11 cellular contexts compared by ENCODE assay signal in the genomic region with DNA sequence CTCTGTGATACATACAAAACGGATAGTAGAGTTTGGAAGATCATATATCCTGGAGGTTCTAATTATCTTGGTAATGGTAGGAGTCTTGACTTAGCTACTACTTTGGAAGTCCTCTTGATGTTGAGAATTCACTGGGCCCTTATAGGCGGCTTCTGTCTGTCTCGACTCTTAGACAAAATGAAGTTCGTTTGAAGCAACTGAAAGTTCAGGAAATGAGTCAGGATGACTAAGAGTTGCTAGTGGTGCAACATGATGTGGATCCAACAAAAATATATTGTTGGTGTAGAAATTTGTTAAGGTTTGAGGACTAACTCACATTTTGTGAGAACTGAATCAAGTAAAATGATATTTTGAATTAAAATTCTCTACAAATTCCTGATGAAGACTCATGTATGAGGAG.
A peak's percentile ranks its signal among the peaks of the same experiment; 100 is the strongest.
DNase-seq lines count a peak whose midpoint lies in the region; ATAC-seq, FAIRE-seq and TF ChIP-seq lines count a peak whose summit lies in the region.
"Had no signal": no experiment of that assay in that cellular context is flagged by ENCODE, and none has a peak within 500 bp of the region (broad histone marks: within the 10 kb centered on the region; RNA-seq: fewer than 3 reads in every experiment).

No MANE protein-coding gene starts in this region.

- H3K36me3 Mint-ChIP-seq in activated T-cell treated with anti-CD3 and anti-CD28 coated beads, Interleukin-2, amount 50 U/mL, for 72 hours (ENCODE audit: insufficient read depth in 2 of 2), result peaks cover 2 to 4% of the 10 kb centered on the region in 2 donors
- no peaks in the 10 kb centered on the region for H3K36me3 Mint-ChIP-seq in activated T-cell treated with anti-CD3 and anti-CD28 coated beads, Interleukin-2, amount 50 U/mL, for 4 hours (ENCODE audit: insufficient read depth)

- H3K4me3 ChIP-seq in dorsolateral prefrontal cortex, result no peak overlapping the region
- H3K4me3 ChIP-seq: BLaER1, prostate gland had no signal

- H3K4me1 Mint-ChIP-seq in activated T-cell treated with anti-CD3 and anti-CD28 coated beads, Interleukin-2, amount 50 U/mL, for 72 hours (ENCODE audit: low read depth), result peaks cover 8% of the 10 kb centered on the region
- H3K4me1 Mint-ChIP-seq in activated T-cell treated with anti-CD3 and anti-CD28 coated beads, Interleukin-2, amount 50 U/mL, for 4 hours (ENCODE audit: low read depth), result no peaks in the 10 kb centered on the region

- intact Hi-C loops in dorsolateral prefrontal cortex (cut with DNase I), result no loop called here

- no peak for FAIRE-seq in urothelium cell line (lab: Jason Lieb, UNC)
- FAIRE-seq: GM12892 had no signal

- H3K27ac ChIP-seq in dorsolateral prefrontal cortex, result peak overlapping the region in 1 of 59 donors; percentile 18
- H3K27ac ChIP-seq: BLaER1, prostate gland had no signal

- DNase-seq in activated T-cell treated with anti-CD3 and anti-CD28 coated beads, Interleukin-2, amount 50 U/mL, for 72 hours, result no peak
- no peak for DNase-seq in activated T-cell treated with anti-CD3 and anti-CD28 coated beads, Interleukin-2, amount 50 U/mL, for 4 hours
- peak; percentile 53 for DNase-seq in fibroblast of the conjunctiva (ENCODE audit: low read depth)
- peak; percentile 48 for DNase-seq in urothelium cell line (ENCODE audit: low spot score)
- no peak for DNase-seq in dorsolateral prefrontal cortex

- no peak for TF ChIP-seq CTCF in dorsolateral prefrontal cortex (IDR thresholded peaks at IDR 0.05 in 54 of 56, conservative IDR thresholded peaks at IDR 0.05 in 2 of 56; ENCODE audit: low read depth in 1 of 56, partially characterized antibody in 56 of 56)

- no peak overlapping the region for H3K4me3 Mint-ChIP-seq in activated T-cell treated with anti-CD3 and anti-CD28 coated beads, Interleukin-2, amount 50 U/mL, for 72 hours
- no peak overlapping the region for H3K4me3 Mint-ChIP-seq in activated T-cell treated with anti-CD3 and anti-CD28 coated beads, Interleukin-2, amount 50 U/mL, for 4 hours

- no peaks in the 10 kb centered on the region for H3K27me3 ChIP-seq in dorsolateral prefrontal cortex
- H3K27me3 ChIP-seq: BLaER1 had no signal

- ATAC-seq in activated T-cell treated with anti-CD3 and anti-CD28 coated beads, Interleukin-2, amount 50 U/mL, for 72 hours (replicated peaks in 1 of 2), result peak; percentile 67 to 73
- ATAC-seq in activated T-cell treated with anti-CD3 and anti-CD28 coated beads, Interleukin-2, amount 50 U/mL, for 4 hours, result no peak
- ATAC-seq in SK-N-SH treated with all-trans-retinoic acid at 6 μM for 48 hours, result peak; percentile 73; the same call in 2 of the 3 replicates
- ATAC-seq in GM21723 (IDR thresholded peaks at IDR 0.05; ENCODE audit: unreplicated experiment), result no peak
- ATAC-seq in GM18498 (IDR thresholded peaks at IDR 0.05; ENCODE audit: unreplicated experiment), result no peak

- no peaks in the 10 kb centered on the region for H3K27me3 Mint-ChIP-seq in activated T-cell treated with anti-CD3 and anti-CD28 coated beads, Interleukin-2, amount 50 U/mL, for 72 hours (ENCODE audit: low read depth)
- H3K27me3 Mint-ChIP-seq in activated T-cell treated with anti-CD3 and anti-CD28 coated beads, Interleukin-2, amount 50 U/mL, for 4 hours (ENCODE audit: low read depth), result no peaks in the 10 kb centered on the region

- peaks cover 7 to 14% of the 10 kb centered on the region in 2 donors for H3K9me3 Mint-ChIP-seq in activated T-cell treated with anti-CD3 and anti-CD28 coated beads, Interleukin-2, amount 50 U/mL, for 72 hours
- peaks cover 8% of the 10 kb centered on the region for H3K9me3 Mint-ChIP-seq in activated T-cell treated with anti-CD3 and anti-CD28 coated beads, Interleukin-2, amount 50 U/mL, for 4 hours

- H3K27ac Mint-ChIP-seq in activated T-cell treated with anti-CD3 and anti-CD28 coated beads, Interleukin-2, amount 50 U/mL, for 72 hours, result no peak overlapping the region

TF ChIP-seq in SK-N-SH treated with all-trans-retinoic acid at 6 μM for 48 hours, 23 proteins besides CTCF, POLR2A, EP300 and RAD21:
- TF ChIP-seq SNAI2 (CRISPR knock-in tag; IDR thresholded peaks at IDR 0.05) (no peak), TOX (CRISPR knock-in tag; IDR thresholded peaks at IDR 0.05; ENCODE audit: borderline replicate concordance) (0 out of 2 replicates have a peak, but pooled peaks have one; percentile 45), GLIS3 (CRISPR knock-in tag; IDR thresholded peaks at IDR 0.05) (no peak), ISL1 (CRISPR knock-in tag; IDR thresholded peaks at IDR 0.05) (no peak), CSDC2 (CRISPR knock-in tag; IDR thresholded peaks at IDR 0.05) (no peak), ZNF565 (CRISPR knock-in tag; conservative IDR thresholded peaks at IDR 0.05; ENCODE audit: low read depth) (no peak)
- TF ChIP-seq, protein P1, sequence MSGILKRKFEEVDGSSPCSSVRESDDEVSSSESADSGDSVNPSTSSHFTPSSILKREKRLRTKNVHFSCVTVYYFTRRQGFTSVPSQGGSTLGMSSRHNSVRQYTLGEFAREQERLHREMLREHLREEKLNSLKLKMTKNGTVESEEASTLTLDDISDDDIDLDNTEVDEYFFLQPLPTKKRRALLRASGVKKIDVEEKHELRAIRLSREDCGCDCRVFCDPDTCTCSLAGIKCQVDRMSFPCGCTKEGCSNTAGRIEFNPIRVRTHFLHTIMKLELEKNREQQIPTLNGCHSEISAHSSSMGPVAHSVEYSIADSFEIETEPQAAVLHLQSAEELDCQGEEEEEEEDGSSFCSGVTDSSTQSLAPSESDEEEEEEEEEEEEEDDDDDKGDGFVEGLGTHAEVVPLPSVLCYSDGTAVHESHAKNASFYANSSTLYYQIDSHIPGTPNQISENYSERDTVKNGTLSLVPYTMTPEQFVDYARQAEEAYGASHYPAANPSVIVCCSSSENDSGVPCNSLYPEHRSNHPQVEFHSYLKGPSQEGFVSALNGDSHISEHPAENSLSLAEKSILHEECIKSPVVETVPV (CRISPR knock-in tag; IDR thresholded peaks at IDR 0.05), result no peak
- TF ChIP-seq, protein P2, sequence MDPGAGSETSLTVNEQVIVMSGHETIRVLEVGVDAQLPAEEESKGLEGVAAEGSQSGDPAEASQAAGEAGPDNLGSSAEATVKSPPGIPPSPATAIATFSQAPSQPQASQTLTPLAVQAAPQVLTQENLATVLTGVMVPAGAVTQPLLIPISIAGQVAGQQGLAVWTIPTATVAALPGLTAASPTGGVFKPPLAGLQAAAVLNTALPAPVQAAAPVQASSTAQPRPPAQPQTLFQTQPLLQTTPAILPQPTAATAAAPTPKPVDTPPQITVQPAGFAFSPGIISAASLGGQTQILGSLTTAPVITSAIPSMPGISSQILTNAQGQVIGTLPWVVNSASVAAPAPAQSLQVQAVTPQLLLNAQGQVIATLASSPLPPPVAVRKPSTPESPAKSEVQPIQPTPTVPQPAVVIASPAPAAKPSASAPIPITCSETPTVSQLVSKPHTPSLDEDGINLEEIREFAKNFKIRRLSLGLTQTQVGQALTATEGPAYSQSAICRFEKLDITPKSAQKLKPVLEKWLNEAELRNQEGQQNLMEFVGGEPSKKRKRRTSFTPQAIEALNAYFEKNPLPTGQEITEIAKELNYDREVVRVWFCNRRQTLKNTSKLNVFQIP (CRISPR knock-in tag; IDR thresholded peaks at IDR 0.05; ENCODE audit: borderline replicate concordance, low read depth), result no peak

Comparison
In these comparisons a context has a peak if more than half of its experiments do, and no peak if none do; other contexts are left out.
1. ATAC-seq: peak in activated T-cell treated with anti-CD3 and anti-CD28 coated beads, Interleukin-2, amount 50 U/mL, for 72 hours (2 of 2) and SK-N-SH treated with all-trans-retinoic acid at 6 μM for 48 hours (single experiment); none in activated T-cell treated with anti-CD3 and anti-CD28 coated beads, Interleukin-2, amount 50 U/mL, for 4 hours (0 of 2), GM21723 (single experiment) and GM18498 (single experiment).
2. DNase-seq: peak in fibroblast of the conjunctiva (single experiment) and urothelium cell line (single experiment); none in activated T-cell treated with anti-CD3 and anti-CD28 coated beads, Interleukin-2, amount 50 U/mL, for 72 hours (0 of 2), activated T-cell treated with anti-CD3 and anti-CD28 coated beads, Interleukin-2, amount 50 U/mL, for 4 hours (single experiment) and dorsolateral prefrontal cortex (0 of 10).